ENCODE assay signal across 5 cellular contexts in genomic region chrX:5788930-5789329, GRCh38.
"Had no signal": no experiment of that assay in that cellular context is flagged by ENCODE, and none has a peak within 500 bp of the region (broad histone marks: within the 10 kb centered on the region; RNA-seq: fewer than 3 reads in every experiment).

No MANE protein-coding gene starts in this region.

- H3K4me3 Mint-ChIP-seq: GM23338, H9 had no signal

- H3K9me3 Mint-ChIP-seq: GM23338, H9 had no signal

- H3K27ac Mint-ChIP-seq: GM23338 had no signal

- H3K4me1 Mint-ChIP-seq: GM23338 had no signal

- DNase-seq: H9, HCEC 1CT, IMR-90 had no signal

- H2AFZ ChIP-seq: GM23338 had no signal

- H3K4me2 ChIP-seq: GM23338 had no signal

- H3K4me3 ChIP-seq: GM23338, K562 had no signal

- ATAC-seq: GM23338, K562 had no signal
